1 cellular context compared by ENCODE assay signal in the genomic region with DNA sequence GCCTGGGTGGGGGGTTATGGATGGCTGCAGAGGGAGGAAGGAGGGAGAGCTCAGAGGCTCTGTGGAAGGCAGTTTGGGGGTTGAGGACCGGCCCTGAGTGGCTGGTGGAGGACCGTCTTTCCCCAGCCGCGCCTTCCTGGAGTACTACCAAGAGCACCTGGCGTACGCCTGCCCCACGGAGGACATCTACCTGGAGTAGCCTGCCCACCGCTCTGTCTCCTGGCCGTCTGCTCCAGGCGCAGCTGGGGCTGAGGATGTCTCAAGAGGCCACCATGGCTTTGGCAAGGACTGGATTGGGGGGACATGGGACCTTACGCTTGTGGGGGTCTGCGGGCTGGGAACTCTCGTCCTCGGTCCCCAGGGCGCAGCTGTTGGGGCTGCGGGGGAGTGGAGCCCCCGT.
TF ChIP-seq lines count a peak whose summit lies in the region.

No MANE protein-coding gene starts in this region.

TF ChIP-seq in SK-N-SH treated with all-trans-retinoic acid at 6 μM for 48 hours, 23 proteins besides CTCF, POLR2A, EP300 and RAD21 (continued from another document):
- TF ChIP-seq, protein P1, sequence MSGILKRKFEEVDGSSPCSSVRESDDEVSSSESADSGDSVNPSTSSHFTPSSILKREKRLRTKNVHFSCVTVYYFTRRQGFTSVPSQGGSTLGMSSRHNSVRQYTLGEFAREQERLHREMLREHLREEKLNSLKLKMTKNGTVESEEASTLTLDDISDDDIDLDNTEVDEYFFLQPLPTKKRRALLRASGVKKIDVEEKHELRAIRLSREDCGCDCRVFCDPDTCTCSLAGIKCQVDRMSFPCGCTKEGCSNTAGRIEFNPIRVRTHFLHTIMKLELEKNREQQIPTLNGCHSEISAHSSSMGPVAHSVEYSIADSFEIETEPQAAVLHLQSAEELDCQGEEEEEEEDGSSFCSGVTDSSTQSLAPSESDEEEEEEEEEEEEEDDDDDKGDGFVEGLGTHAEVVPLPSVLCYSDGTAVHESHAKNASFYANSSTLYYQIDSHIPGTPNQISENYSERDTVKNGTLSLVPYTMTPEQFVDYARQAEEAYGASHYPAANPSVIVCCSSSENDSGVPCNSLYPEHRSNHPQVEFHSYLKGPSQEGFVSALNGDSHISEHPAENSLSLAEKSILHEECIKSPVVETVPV (CRISPR knock-in tag; IDR thresholded peaks at IDR 0.05), result no peak
- TF ChIP-seq OSR1 (CRISPR knock-in tag; IDR thresholded peaks at IDR 0.05), result no peak
- TF ChIP-seq ZFP3 (CRISPR knock-in tag; IDR thresholded peaks at IDR 0.05), result no peak
- TF ChIP-seq SNAI2 (CRISPR knock-in tag; IDR thresholded peaks at IDR 0.05), result no peak
TF ChIP-seq in SK-N-SH treated with all-trans-retinoic acid at 6 μM for 48 hours: peak in this region for 0.
